In genomic region chr9:89629096-89629976, GRCh38 we compare ENCODE assay signal across 24 cellular contexts.
"Had no signal": no experiment of that assay in that cellular context is flagged by ENCODE, and none has a peak within 500 bp of the region (broad histone marks: within the 10 kb centered on the region; RNA-seq: fewer than 3 reads in every experiment).

No MANE protein-coding gene starts in this region.

- H3K36me3 Mint-ChIP-seq: activated naive CD8-positive, alpha-beta T cell treated with anti-CD3 and anti-CD28 coated beads, Interleukin-2, amount 10 ng/mL, durations not matched to agents 7 days and 5 days; T-cell had no signal

- H3K4me3 Mint-ChIP-seq: activated B cell treated with CpG ODN at 0.5 μM for 24 hours; activated CD4-positive, alpha-beta T cell treated with anti-CD3 and anti-CD28 coated beads, Interleukin-2, amount 10 ng/mL, durations not matched to agents 7 days and 5 days; activated CD8-positive, alpha-beta T cell treated with anti-CD3 and anti-CD28 coated beads, Interleukin-2, amount 10 ng/mL, durations not matched to agents 7 days and 5 days; activated naive CD8-positive, alpha-beta T cell treated with anti-CD3 and anti-CD28 coated beads, Interleukin-2, amount 10 ng/mL, durations not matched to agents 7 days and 5 days; T-cell had no signal

- H3K27me3 ChIP-seq: adrenal gland, MG63 had no signal

- H3K27ac ChIP-seq: adrenal gland, SK-N-MC had no signal

- H3K36me3 ChIP-seq: adrenal gland, MG63 had no signal

- H3K27ac Mint-ChIP-seq: activated B cell treated with CpG ODN at 0.5 μM for 24 hours; activated CD4-positive, alpha-beta T cell treated with anti-CD3 and anti-CD28 coated beads, Interleukin-2, amount 10 ng/mL, durations not matched to agents 7 days and 5 days; activated CD8-positive, alpha-beta T cell treated with anti-CD3 and anti-CD28 coated beads, Interleukin-2, amount 10 ng/mL, durations not matched to agents 7 days and 5 days; activated naive CD8-positive, alpha-beta T cell treated with anti-CD3 and anti-CD28 coated beads, Interleukin-2, amount 10 ng/mL, durations not matched to agents 7 days and 5 days; T-cell had no signal

- H3K27me3 Mint-ChIP-seq: T-cell had no signal

- H3K9me3 Mint-ChIP-seq: activated B cell treated with CpG ODN at 0.5 μM for 24 hours; activated CD4-positive, alpha-beta T cell treated with anti-CD3 and anti-CD28 coated beads, Interleukin-2, amount 10 ng/mL, durations not matched to agents 7 days and 5 days; activated naive CD8-positive, alpha-beta T cell treated with anti-CD3 and anti-CD28 coated beads, Interleukin-2, amount 10 ng/mL, durations not matched to agents 7 days and 5 days; T-cell had no signal

- ATAC-seq: activated CD8-positive, alpha-beta T cell treated with anti-CD3 and anti-CD28 coated beads, Interleukin-2, amount 10 ng/mL, durations not matched to agents 7 days and 5 days; Panc1; Right ventricle myocardium inferior; T-cell had no signal

- H3K9me3 ChIP-seq: adrenal gland, MG63 had no signal

- DNase-seq: activated B cell treated with CpG ODN at 0.5 μM for 24 hours; activated CD4-positive, alpha-beta T cell treated with anti-CD3 and anti-CD28 coated beads, Interleukin-2, amount 10 ng/mL, durations not matched to agents 7 days and 5 days; activated CD8-positive, alpha-beta T cell treated with anti-CD3 and anti-CD28 coated beads, Interleukin-2, amount 10 ng/mL, durations not matched to agents 7 days and 5 days; activated naive CD4-positive, alpha-beta T cell treated with anti-CD3 and anti-CD28 coated beads, Interleukin-2, amount 50 U/mL, for 16 hours; activated naive CD8-positive, alpha-beta T cell treated with anti-CD3 and anti-CD28 coated beads, Interleukin-2, amount 10 ng/mL, durations not matched to agents 7 days and 5 days; activated T-cell treated with anti-CD3 and anti-CD28 coated beads, Interleukin-2, amount 50 U/mL, for 48 hours; adrenal gland; anterior cingulate cortex; caudate nucleus; MG63; NCI-H1048; NCI-H146; NCI-H187 treated with DMSO at 0.1 percent for 48 hours; NCI-H2081 treated with DMSO at 0.1 percent for 48 hours; NCI-H2227 treated with DMSO at 0.1 percent for 48 hours; NCI-H526 treated with DMSO at 0.1 percent for 48 hours; NCI-H82; OCI-M1; RPMI8226; T-cell; T1000 had no signal

- H3K4me1 Mint-ChIP-seq: activated B cell treated with CpG ODN at 0.5 μM for 24 hours; activated CD4-positive, alpha-beta T cell treated with anti-CD3 and anti-CD28 coated beads, Interleukin-2, amount 10 ng/mL, durations not matched to agents 7 days and 5 days; T-cell had no signal

- H3K4me3 ChIP-seq: adrenal gland, MG63, SK-N-MC had no signal
